17 cellular contexts compared by ENCODE assay signal in the genomic region with DNA sequence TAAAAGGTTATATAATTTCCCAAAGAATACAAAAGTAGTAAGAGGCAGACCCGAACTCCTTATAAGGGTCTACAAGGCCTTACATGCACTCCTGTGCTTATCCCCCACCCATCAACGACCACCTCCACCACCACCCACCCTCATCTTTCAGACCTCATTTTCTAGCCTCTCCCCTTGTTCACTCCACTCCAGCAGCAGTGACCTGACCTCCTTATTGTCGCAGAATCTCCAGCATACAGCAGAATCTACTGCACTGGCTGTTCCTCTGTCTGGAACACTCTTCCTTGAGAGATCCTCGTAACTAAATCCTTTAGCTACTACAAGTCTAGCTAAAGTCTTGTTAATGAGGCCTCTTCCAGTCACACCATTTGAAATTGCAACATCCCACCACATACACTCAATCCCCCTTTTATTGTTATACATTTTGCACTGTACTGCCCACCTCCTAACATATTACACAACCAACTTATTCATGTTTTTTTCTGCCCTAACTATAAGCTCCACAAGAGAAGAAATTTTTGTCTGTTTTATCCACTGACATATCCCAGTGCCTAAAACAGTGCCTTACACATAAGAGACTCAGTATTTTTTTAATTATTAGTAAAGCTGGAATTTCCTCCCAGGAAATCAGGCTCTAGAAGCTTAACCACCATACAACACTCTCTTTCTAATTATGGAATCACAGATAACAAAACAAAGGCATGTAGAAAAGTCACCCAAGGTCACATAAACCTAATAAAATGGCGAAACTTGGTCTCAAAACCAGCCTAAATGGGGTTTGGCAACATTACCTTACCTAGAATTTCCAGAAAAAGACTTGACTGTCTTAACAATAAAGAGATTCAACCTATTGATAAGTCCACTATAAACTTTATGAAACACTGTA. TPM values are rescaled to one million over a fixed set of nuclear protein-coding genes. Genes with fewer than 3 reads are reported as not detected.
A peak's percentile ranks its signal among the peaks of the same experiment; 100 is the strongest.
DNase-seq lines count a peak whose midpoint lies in the region; ATAC-seq, FAIRE-seq and TF ChIP-seq lines count a peak whose summit lies in the region.
"Had no signal": no experiment of that assay in that cellular context is flagged by ENCODE, and none has a peak within 500 bp of the region (broad histone marks: within the 10 kb centered on the region; RNA-seq: fewer than 3 reads in every experiment).

No MANE protein-coding gene starts in this region.

- H2BK120ac ChIP-seq in IMR-90 (ENCODE audit: low read depth, low read length) = no peak overlapping the region

- peak overlapping the region; percentile 28; the same call in 1 of the 2 replicates for H3K23ac ChIP-seq in IMR-90 (ENCODE audit: low read depth, low read length)

- CTCF ChIA-PET in CD8-positive, alpha-beta T cell (lab: Charles Lee) = no interaction called here
- CTCF ChIA-PET in IMR-90 (lab: Yijun Ruan, JAX) = interaction anchor here (0.6 kb wide), 1 partner anchor 16 kb away, joined by 3 read pairs; no protein-coding TSS in a partner anchor

- H2AFZ ChIP-seq in IMR-90 (replicated peaks; ENCODE audit: low read length, poor library complexity) (no peak overlapping the region), astrocyte (ENCODE audit: low read depth, low read length) (no peak overlapping the region)

- H3K36me3 Mint-ChIP-seq in CD8-positive, alpha-beta T cell = peaks cover 22% of the 10 kb centered on the region
- peaks cover 3% of the 10 kb centered on the region for H3K36me3 Mint-ChIP-seq in astrocyte (ENCODE audit: low read depth, unreplicated experiment)

- H3K4me1 ChIP-seq in CD8-positive, alpha-beta T cell (ENCODE audit: insufficient read depth, low read length) = peaks cover 3% of the 10 kb centered on the region
- H3K4me1 ChIP-seq in IMR-90 (ENCODE audit: control insufficient read depth, insufficient read depth, low read length) (peaks cover 6% of the 10 kb centered on the region), astrocyte (ENCODE audit: insufficient read depth, low read length) (peaks cover 15% of the 10 kb centered on the region)

- no peak for TF ChIP-seq RAD21 in IMR-90 (IDR thresholded peaks at IDR 0.05; ENCODE audit: low read length)

- H3K56ac ChIP-seq in IMR-90 (ENCODE audit: extremely low read depth, insufficient read depth, low read length) = no peak overlapping the region

- in situ Hi-C loops in IMR-90 (cut with MboI; ENCODE audit: low sequenced_read_pairs) = no loop called here

- H3K27me3 ChIP-seq in CD8-positive, alpha-beta T cell (ENCODE audit: insufficient read depth, low read length) = no peaks in the 10 kb centered on the region
- no peaks in the 10 kb centered on the region for H3K27me3 ChIP-seq in IMR-90 (ENCODE audit: control insufficient read depth, insufficient read depth, low read length)
- no peaks in the 10 kb centered on the region for H3K27me3 ChIP-seq in astrocyte (ENCODE audit: insufficient read depth, low read length)
- H3K27me3 ChIP-seq: adrenal gland had no signal

- H2BK20ac ChIP-seq in IMR-90 (ENCODE audit: low read depth, low read length) = 0 out of 2 replicates have a peak overlapping the region, but pooled peaks have one; percentile 8

- intact Hi-C loops in CD8-positive, alpha-beta T cell (cut with DNase I, micrococcal nuclease) = no loop called here
- intact Hi-C loops in IMR-90 (cut with micrococcal nuclease) = no loop called here

- H3K4ac ChIP-seq in IMR-90 (ENCODE audit: low read depth, low read length) = no peak overlapping the region

- H3K14ac ChIP-seq in IMR-90 (replicated peaks; ENCODE audit: low read depth, low read length) = no peak overlapping the region; the same call in 1 of the 2 replicates

- H3K9me1 ChIP-seq in IMR-90 (ENCODE audit: insufficient read depth, low read length) = peaks cover 3% of the 10 kb centered on the region

- no peaks in the 10 kb centered on the region for H3K36me3 ChIP-seq in CD8-positive, alpha-beta T cell (ENCODE audit: insufficient read depth, low read length)
- peaks cover 4% of the 10 kb centered on the region; the same call in 1 of the 2 replicates for H3K36me3 ChIP-seq in IMR-90 (ENCODE audit: control insufficient read depth, insufficient read depth, low read length)
- no peaks in the 10 kb centered on the region for H3K36me3 ChIP-seq in astrocyte (ENCODE audit: insufficient read depth, low read length)
- H3K36me3 ChIP-seq: adrenal gland, WERI-Rb-1 had no signal

- ATAC-seq in CD8-positive, alpha-beta T cell = no peak
- no peak for ATAC-seq in IMR-90 (ENCODE audit: low read depth)
- ATAC-seq in left lobe of liver = peak; percentile 15
- ATAC-seq: PC-3 had no signal

- no TSS peak for BruUV-seq in IMR-90 (replicated peaks; lab: Mats Ljungman, UMichigan)

- POLR2A ChIA-PET in CD8-positive, alpha-beta T cell (lab: Charles Lee) = interaction anchor here (1.5 kb wide), 1 partner anchor 22 kb away, joined by 3 read pairs; no protein-coding TSS in a partner anchor
- POLR2A ChIA-PET in IMR-90 (lab: Charles Lee; ENCODE audit: unreplicated experiment) = no interaction called here

- H3K18ac ChIP-seq in IMR-90 (ENCODE audit: low read depth, low read length) = no peak overlapping the region

- peaks cover 9% of the 10 kb centered on the region for H3K9me3 Mint-ChIP-seq in CD8-positive, alpha-beta T cell
- peaks cover 3% of the 10 kb centered on the region for H3K9me3 Mint-ChIP-seq in astrocyte (ENCODE audit: unreplicated experiment)

- peaks cover 27 to 63% of the 10 kb centered on the region in 2 experiments for H3K79me1 ChIP-seq in IMR-90 (ENCODE audit: low read depth in 1 of 2, low read length in 2 of 2)

- no peak overlapping the region for H2AK9ac ChIP-seq in IMR-90 (replicated peaks; ENCODE audit: low read depth, low read length, poor library complexity)

- peaks cover 100% of the 10 kb centered on the region for H3K79me2 ChIP-seq in astrocyte (ENCODE audit: insufficient read depth, low read length)

- peak overlapping the region; percentile 56 for H3K27ac Mint-ChIP-seq in CD8-positive, alpha-beta T cell
- H3K27ac Mint-ChIP-seq in astrocyte (ENCODE audit: unreplicated experiment) = no peak overlapping the region

- H3K9ac ChIP-seq in IMR-90 (ENCODE audit: low read depth, low read length) (no peak overlapping the region), astrocyte (ENCODE audit: low read length) (no peak overlapping the region)

- H3K4me1 Mint-ChIP-seq in CD8-positive, alpha-beta T cell (ENCODE audit: low read depth) = peaks cover 62% of the 10 kb centered on the region
- H3K4me1 Mint-ChIP-seq in astrocyte (ENCODE audit: low read depth, unreplicated experiment) = peaks cover 8% of the 10 kb centered on the region

- H2BK5ac ChIP-seq in IMR-90 (ENCODE audit: low read depth, low read length, poor library complexity, severe bottlenecking) = peak overlapping the region; percentile 26

- H2AK5ac ChIP-seq in IMR-90 (ENCODE audit: low read depth, low read length) = no peak overlapping the region

- TF ChIP-seq POLR2A in IMR-90 (IDR thresholded peaks at IDR 0.05; ENCODE audit: low read depth, low read length) = no peak

- no peak overlapping the region for H4K91ac ChIP-seq in IMR-90 (ENCODE audit: insufficient read depth, low read depth, low read length)

- no peak overlapping the region for H4K5ac ChIP-seq in IMR-90 (ENCODE audit: low read depth, low read length)

- dilution Hi-C loops in IMR-90 (cut with HindIII; ENCODE audit: low sequenced_read_pairs, unreplicated experiment) = no loop called here

- H3K4me2 ChIP-seq in IMR-90 (ENCODE audit: low read depth, low read length) (no peak overlapping the region), astrocyte (ENCODE audit: low read length) (peak overlapping the region; percentile 54)

- no peak for FAIRE-seq in astrocyte (lab: Jason Lieb, UNC)

- H3K9me3 ChIP-seq in CD8-positive, alpha-beta T cell (ENCODE audit: low read length) = no peaks in the 10 kb centered on the region
- H3K9me3 ChIP-seq in IMR-90 (ENCODE audit: control insufficient read depth, insufficient read depth, low read length) (no peaks in the 10 kb centered on the region), astrocyte (ENCODE audit: insufficient read depth, low read depth, low read length) (no peaks in the 10 kb centered on the region)

- H4K8ac ChIP-seq in IMR-90 (ENCODE audit: low read depth in 2 of 2, low read length in 2 of 2) = no peak overlapping the region

- H4K20me1 ChIP-seq in IMR-90 (ENCODE audit: insufficient read depth, low read length) (peaks cover 68% of the 10 kb centered on the region), astrocyte (ENCODE audit: insufficient read depth, low read length) (peaks cover 68% of the 10 kb centered on the region)

- no peak for DNase-seq in CD8-positive, alpha-beta T cell
- DNase-seq in IMR-90 (no peak), astrocyte (ENCODE audit: low read depth) (no peak), left lobe of liver (ENCODE audit: low spot score) (no peak), RKO (ENCODE audit: low spot score) (no peak), iPS-NIHi7 (ENCODE audit: extremely low spot score) (no peak), kidney glomerular epithelial cell (lab: John Stamatoyannopoulos, UW) (no peak)
- DNase-seq: adrenal gland; Calu3; cerebellar nuclear complex; hypothalamus; NCI-H2029; NCI-H524 treated with DMSO at 0.1 percent for 48 hours; occipital lobe; PC-3; stimulated activated CD4-positive, alpha-beta T cell treated with anti-CD3 and anti-CD28 coated beads, Interleukin-2, amount 100 ng/mL, for 48 hours; WERI-Rb-1 had no signal

- H2BK15ac ChIP-seq in IMR-90 (ENCODE audit: low read depth, low read length) = peak overlapping the region; percentile 21; the same call in 1 of the 3 replicates

- H3K27ac ChIP-seq in CD8-positive, alpha-beta T cell (ENCODE audit: low read depth, low read length) = no peak overlapping the region
- H3K27ac ChIP-seq in IMR-90 (ENCODE audit: insufficient read depth, low read length) (no peak overlapping the region), astrocyte (ENCODE audit: low read depth, low read length) (no peak overlapping the region)
- H3K27ac ChIP-seq: WERI-Rb-1 had no signal

- TF ChIP-seq CTCF in CD8-positive, alpha-beta T cell (IDR thresholded peaks at IDR 0.05) = no peak
- TF ChIP-seq CTCF in IMR-90 (conservative IDR thresholded peaks at IDR 0.05; ENCODE audit: low read depth, low read length) (no peak), astrocyte (IDR thresholded peaks at IDR 0.05; ENCODE audit: insufficient read depth, low read depth, low read length) (no peak)

- H3K4me3 ChIP-seq in CD8-positive, alpha-beta T cell (ENCODE audit: low read depth, low read length) = no peak overlapping the region
- H3K4me3 ChIP-seq in IMR-90 (ENCODE audit: insufficient read depth, low read depth, low read length) = no peak overlapping the region
- no peak overlapping the region for H3K4me3 ChIP-seq in astrocyte (ENCODE audit: insufficient read depth, low read depth, low read length)

- no peaks in the 10 kb centered on the region for H3K27me3 Mint-ChIP-seq in CD8-positive, alpha-beta T cell (ENCODE audit: low read depth)
- no peaks in the 10 kb centered on the region for H3K27me3 Mint-ChIP-seq in astrocyte (ENCODE audit: low read depth, unreplicated experiment)

- no peak overlapping the region for H3K4me3 Mint-ChIP-seq in CD8-positive, alpha-beta T cell
- no peak overlapping the region for H3K4me3 Mint-ChIP-seq in astrocyte (ENCODE audit: unreplicated experiment)

- 89% methylated on average over 3 of the region's 5 CpGs; no CpG with 5 or more reads in 1 of the 2 experiments for WGBS in IMR-90 (ENCODE audit: extremely low coverage in 2 of 2, insufficient read length in 1 of 2), 2 experiments

RNA-seq across cellular contexts. Expression of a gene that starts 40.2 kb away (rescaled TPM):
- 10 to 100 TPM; 32.2 to 35.9 TPM for total RNA-seq in CD8-positive, alpha-beta T cell
- total RNA-seq in IMR-90 (2012; rRNA removed) (57.8 and 65.2 TPM in 2 replicates), astrocyte (44.5 and 47.2 TPM in 2 replicates), left lobe of liver (17.7 TPM)
- 8.8 and 9.4 TPM in 2 replicates for polyA plus RNA-seq in IMR-90 (2012; rRNA removed)
- 2.6 and 2.7 TPM in 2 replicates for polyA plus RNA-seq in IMR-90 (2012; cell fraction: cytosol; rRNA removed)
- 2.5 and 15.9 TPM in 2 replicates for polyA plus RNA-seq in IMR-90 (2012; cell fraction: nucleus; rRNA removed; ENCODE audit: low replicate concordance)
